In genomic region chr13:96426160-96426559, GRCh38 we compare ENCODE assay signal across 23 cellular contexts.
"Had no signal": no experiment of that assay in that cellular context is flagged by ENCODE, and none has a peak within 500 bp of the region (broad histone marks: within the 10 kb centered on the region; RNA-seq: fewer than 3 reads in every experiment).

No MANE protein-coding gene starts in this region.

- H3K4me3 ChIP-seq: cardiac muscle cell, esophagus squamous epithelium, heart right ventricle, mucosa of descending colon, neural progenitor cell, psoas muscle, tibial nerve had no signal

- H3K36me3 ChIP-seq: cardiac muscle cell, esophagus squamous epithelium, heart right ventricle, neural progenitor cell, tibial nerve had no signal

- H3K4me2 ChIP-seq: neural progenitor cell had no signal

- H3K9me3 ChIP-seq: esophagus squamous epithelium, heart right ventricle, mucosa of descending colon, psoas muscle, tibial nerve had no signal

- ATAC-seq: activated CD8-positive, alpha-beta T cell treated with anti-CD3 and anti-CD28 coated beads for 36 hours; activated T-helper 17 cell treated with anti-CD3 and anti-CD28 coated beads, Interleukin-2, amount 50 U/mL, for 72 hours; heart right ventricle; left ventricle myocardium superior; mucosa of descending colon; psoas muscle; right cardiac atrium; stimulated activated naive CD8-positive, alpha-beta T cell treated with anti-CD3 and anti-CD28 coated beads, Interleukin-15, Interleukin-2, amounts not matched to agents 100 U/mL and 50 U/mL, for 24 hours had no signal

- H3K27me3 ChIP-seq: cardiac muscle cell, esophagus squamous epithelium, heart right ventricle, neural progenitor cell, tibial nerve had no signal

- H3K27ac ChIP-seq: cardiac muscle cell, esophagus squamous epithelium, heart right ventricle, neural progenitor cell, psoas muscle, tibial nerve had no signal

- H3K4me1 ChIP-seq: esophagus squamous epithelium, heart right ventricle, neural progenitor cell, psoas muscle, tibial nerve had no signal

- H3K9ac ChIP-seq: neural progenitor cell had no signal

- H2AFZ ChIP-seq: neural progenitor cell had no signal

- DNase-seq: activated CD4-positive, alpha-beta T cell treated with anti-CD3 and anti-CD28 coated beads for 48 hours; activated CD4-positive, CD25-positive, alpha-beta regulatory T cell; activated CD8-positive, alpha-beta T cell treated with anti-CD3 and anti-CD28 coated beads for 36 hours; activated naive CD4-positive, alpha-beta T cell; activated naive CD8-positive, alpha-beta T cell treated with anti-CD3 and anti-CD28 coated beads for 36 hours; activated T-cell treated with anti-CD3 and anti-CD28 coated beads, Interleukin-2, amount 50 U/mL, for 1 hour; amniotic stem cell; dermis blood vessel endothelial cell; effector memory CD4-positive, alpha-beta T cell; esophagus squamous epithelium; heart right ventricle; kidney glomerular epithelial cell; left ventricle myocardium superior; mucosa of descending colon; naive B cell; psoas muscle; right cardiac atrium; stimulated activated CD4-positive, alpha-beta T cell treated with anti-CD3 and anti-CD28 coated beads, Interleukin-2, amount 100 ng/mL, for 24 hours; stimulated activated naive CD8-positive, alpha-beta T cell treated with anti-CD3 and anti-CD28 coated beads, Interleukin-15, Interleukin-2, amounts not matched to agents 100 U/mL and 50 U/mL, for 24 hours had no signal
